ENCODE assay signal across 9 cellular contexts in genomic region chr7:123750389-123751230, GRCh38. TPM values are rescaled to one million over a fixed set of nuclear protein-coding genes. Genes with fewer than 3 reads are reported as not detected.
A peak's percentile ranks its signal among the peaks of the same experiment; 100 is the strongest.
DNase-seq lines count a peak whose midpoint lies in the region; ATAC-seq and TF ChIP-seq lines count a peak whose summit lies in the region.
"Had no signal": no experiment of that assay in that cellular context is flagged by ENCODE, and none has a peak within 500 bp of the region (broad histone marks: within the 10 kb centered on the region; RNA-seq: fewer than 3 reads in every experiment).

No MANE protein-coding gene starts in this region.

- DNase-seq in activated naive CD4-positive, alpha-beta T cell treated with anti-CD3 and anti-CD28 coated beads, Interleukin-2, amount 10 ng/mL, durations not matched to agents 7 days and 5 days = no peak
- DNase-seq in Panc1 (ENCODE audit: low read depth, low spot score) (no peak), stomach (no peak), GM13977 (ENCODE audit: low spot score) (no peak)
- DNase-seq in stimulated activated naive CD4-positive, alpha-beta T cell treated with Interleukin-2 at 50 U/mL for 16 hours (lab: John Stamatoyannopoulos, UW) = no peak
- DNase-seq: activated naive CD8-positive, alpha-beta T cell treated with anti-CD3 and anti-CD28 coated beads, Interleukin-2, amount 10 ng/mL, durations not matched to agents 7 days and 5 days had no signal

- TF ChIP-seq EP300 in gastroesophageal sphincter (IDR thresholded peaks at IDR 0.05) (no peak), stomach (IDR thresholded peaks at IDR 0.05) (no peak)

- ATAC-seq in Panc1 (no peak), gastroesophageal sphincter (no peak), GM21737 (IDR thresholded peaks at IDR 0.05; ENCODE audit: unreplicated experiment) (no peak)

- POLR2A ChIA-PET in Panc1 (lab: Charles Lee) = interaction anchor here (0.6 to 0.7 kb wide), 2 partner anchors 12 to 795 kb away, joined by 3 to 6 read pairs; no protein-coding TSS in a partner anchor

- peak overlapping the region; percentile 97; the same call in 1 of the 2 replicates for H3K27ac ChIP-seq in Panc1 (ENCODE audit: low read length)
- peak overlapping the region; percentile 92 to 99 (median 97) for H3K27ac ChIP-seq in gastroesophageal sphincter
- H3K27ac ChIP-seq in stomach = peak overlapping the region in 3 of 5 donors; percentile 97 to 99 (median 97)

- no peaks in the 10 kb centered on the region for H3K27me3 Mint-ChIP-seq in activated naive CD4-positive, alpha-beta T cell treated with anti-CD3 and anti-CD28 coated beads, Interleukin-2, amount 50 U/mL, for 24 hours
- H3K27me3 Mint-ChIP-seq in activated naive CD4-positive, alpha-beta T cell treated with anti-CD3 and anti-CD28 coated beads, Interleukin-2, amount 10 ng/mL, durations not matched to agents 7 days and 5 days = peaks cover 10% of the 10 kb centered on the region

- CTCF ChIA-PET in activated naive CD4-positive, alpha-beta T cell treated with anti-CD3 and anti-CD28 coated beads, Interleukin-2, amount 10 ng/mL, durations not matched to agents 7 days and 5 days (lab: Charles Lee) = interaction anchor here (0.5 to 1.3 kb wide), 3 partner anchors 24 to 126 kb away, joined by 3 to 5 read pairs (median 3); no protein-coding TSS in a partner anchor
- CTCF ChIA-PET in Panc1 (lab: Charles Lee) = no interaction called here

- in situ Hi-C loops in Panc1 (cut with HindIII; ENCODE audit: low pct_unique_long_range_greater_than_20kb, low sequenced_read_pairs) (no loop called here), GM13977 (cut with MboI; ENCODE audit: low pct_unique_long_range_greater_than_20kb, low sequenced_read_pairs, unreplicated experiment) (no loop called here)

- intact Hi-C loops in Panc1 (cut with micrococcal nuclease; ENCODE audit: unreplicated experiment) (no loop called here), stomach (cut with DNase I; ENCODE audit: low total_unique reads) (no loop called here)

- peak overlapping the region; percentile 60 for H3K4me3 Mint-ChIP-seq in activated naive CD4-positive, alpha-beta T cell treated with anti-CD3 and anti-CD28 coated beads, Interleukin-2, amount 50 U/mL, for 24 hours
- H3K4me3 Mint-ChIP-seq in activated naive CD4-positive, alpha-beta T cell treated with anti-CD3 and anti-CD28 coated beads, Interleukin-2, amount 10 ng/mL, durations not matched to agents 7 days and 5 days = no peak overlapping the region

- TF ChIP-seq POLR2A in gastroesophageal sphincter (IDR thresholded peaks at IDR 0.05) = no peak
- TF ChIP-seq POLR2A in stomach (IDR thresholded peaks at IDR 0.05) = no peak

- H3K4me3 ChIP-seq in Panc1 (ENCODE audit: low read depth in 2 of 2, low read length in 2 of 2) (peak overlapping the region in 1 of 2 experiments; percentile 76; a peak in 3 of 4 replicates), gastroesophageal sphincter (peak overlapping the region in 1 of 2 donors; percentile 82), stomach (peak overlapping the region; percentile 79 to 87 (median 85))

- no peaks in the 10 kb centered on the region for H3K36me3 Mint-ChIP-seq in activated naive CD4-positive, alpha-beta T cell treated with anti-CD3 and anti-CD28 coated beads, Interleukin-2, amount 50 U/mL, for 24 hours
- peaks cover 16% of the 10 kb centered on the region for H3K36me3 Mint-ChIP-seq in activated naive CD4-positive, alpha-beta T cell treated with anti-CD3 and anti-CD28 coated beads, Interleukin-2, amount 10 ng/mL, durations not matched to agents 7 days and 5 days

- peak overlapping the region; percentile 56 for H3K27ac Mint-ChIP-seq in activated naive CD4-positive, alpha-beta T cell treated with anti-CD3 and anti-CD28 coated beads, Interleukin-2, amount 50 U/mL, for 24 hours
- H3K27ac Mint-ChIP-seq in activated naive CD4-positive, alpha-beta T cell treated with anti-CD3 and anti-CD28 coated beads, Interleukin-2, amount 10 ng/mL, durations not matched to agents 7 days and 5 days = no peak overlapping the region

- H3K4me1 Mint-ChIP-seq in activated naive CD4-positive, alpha-beta T cell treated with anti-CD3 and anti-CD28 coated beads, Interleukin-2, amount 50 U/mL, for 24 hours = peaks cover 72% of the 10 kb centered on the region
- H3K4me1 Mint-ChIP-seq in activated naive CD4-positive, alpha-beta T cell treated with anti-CD3 and anti-CD28 coated beads, Interleukin-2, amount 10 ng/mL, durations not matched to agents 7 days and 5 days = peaks cover 45% of the 10 kb centered on the region

- H3K4me1 ChIP-seq in Panc1 (ENCODE audit: control insufficient read depth, insufficient read depth, low read length) (peaks cover 15% of the 10 kb centered on the region), gastroesophageal sphincter (peaks cover 7 to 54% (median 13%) of the 10 kb centered on the region in 3 donors), stomach (peaks cover 25 to 57% (median 41%) of the 10 kb centered on the region in 4 donors)

- WGBS in gastroesophageal sphincter (ENCODE audit: low coverage in 1 of 2), 2 donors = 80 to 87% methylated on average over 2 of the region's 2 CpGs
- 84 to 93% (median 88%) methylated on average over 2 of the region's 2 CpGs for WGBS in stomach, 5 donors

- H3K9me3 ChIP-seq in Panc1 (ENCODE audit: control insufficient read depth, insufficient read depth, low read depth, low read length) (no peaks in the 10 kb centered on the region), gastroesophageal sphincter (no peaks in the 10 kb centered on the region), stomach (no peaks in the 10 kb centered on the region)

- no peak for TF ChIP-seq CTCF in Panc1 (IDR thresholded peaks at IDR 0.05)
- TF ChIP-seq CTCF in gastroesophageal sphincter (IDR thresholded peaks at IDR 0.05) = no peak
- TF ChIP-seq CTCF in stomach (IDR thresholded peaks at IDR 0.05) = no peak
- no peak for TF ChIP-seq CTCF in GM13977 (IDR thresholded peaks at IDR 0.05; ENCODE audit: extremely low read depth, insufficient read depth, missing control alignments)

- H3K36me3 ChIP-seq in Panc1 (ENCODE audit: control insufficient read depth, insufficient read depth, low read length) = peaks cover 4% of the 10 kb centered on the region; the same call in 1 of the 2 replicates
- H3K36me3 ChIP-seq in gastroesophageal sphincter = no peaks in the 10 kb centered on the region
- H3K36me3 ChIP-seq in stomach = no peaks in the 10 kb centered on the region

- BruUV-seq in Panc1 (replicated peaks; lab: Mats Ljungman, UMichigan) = no TSS peak

- H3K9me3 Mint-ChIP-seq in activated naive CD4-positive, alpha-beta T cell treated with anti-CD3 and anti-CD28 coated beads, Interleukin-2, amount 50 U/mL, for 24 hours = no peaks in the 10 kb centered on the region
- no peaks in the 10 kb centered on the region for H3K9me3 Mint-ChIP-seq in activated naive CD4-positive, alpha-beta T cell treated with anti-CD3 and anti-CD28 coated beads, Interleukin-2, amount 10 ng/mL, durations not matched to agents 7 days and 5 days
- H3K9me3 Mint-ChIP-seq: activated naive CD8-positive, alpha-beta T cell treated with anti-CD3 and anti-CD28 coated beads, Interleukin-2, amount 10 ng/mL, durations not matched to agents 7 days and 5 days had no signal

- H3K27me3 ChIP-seq in Panc1 (ENCODE audit: control insufficient read depth, insufficient read depth, low read length) = no peaks in the 10 kb centered on the region
- no peaks in the 10 kb centered on the region for H3K27me3 ChIP-seq in gastroesophageal sphincter
- H3K27me3 ChIP-seq in stomach = no peaks in the 10 kb centered on the region

RNA-seq across cellular contexts. Expression of gene WASL, which starts 1.8 kb away (rescaled TPM):
- 29.6 TPM for total RNA-seq in Panc1 (2021; ENCODE audit: unreplicated experiment)
- 14.9 TPM for polyA plus RNA-seq in Panc1 (2012; ENCODE audit: insufficient read length)
- 10 to 100 TPM; 42.5 to 55.9 (median 47.9) TPM for total RNA-seq in gastroesophageal sphincter
- total RNA-seq in stomach = 10 to 100 TPM in 4 of 5 donors, 1 to 10 TPM in 1; 9.0 to 56.7 (median 23.7) TPM
- polyA plus RNA-seq in stomach = 10 to 100 TPM; 12.2 to 33.5 (median 19.7) TPM
